Comparison of ENCODE assay signal across 9 cellular contexts in genomic region chr4:65668201-65669007, GRCh38. TPM values are rescaled to one million over a fixed set of nuclear protein-coding genes. Genes with fewer than 3 reads are reported as not detected.
DNase-seq lines count a peak whose midpoint lies in the region; ATAC-seq and TF ChIP-seq lines count a peak whose summit lies in the region.
"Had no signal": no experiment of that assay in that cellular context is flagged by ENCODE, and none has a peak within 500 bp of the region (broad histone marks: within the 10 kb centered on the region; RNA-seq: fewer than 3 reads in every experiment).

No MANE protein-coding gene starts in this region.

- H3K9me3 ChIP-seq in HUES48 (ENCODE audit: control insufficient read depth, insufficient read depth, low read length) (no peaks in the 10 kb centered on the region), breast epithelium (no peaks in the 10 kb centered on the region)
- H3K9me3 ChIP-seq: colonic mucosa had no signal

- no peak for ATAC-seq in GM19395 (IDR thresholded peaks at IDR 0.05; ENCODE audit: unreplicated experiment)
- ATAC-seq in HG03135 (IDR thresholded peaks at IDR 0.05; ENCODE audit: unreplicated experiment): no peak

- H3K27ac ChIP-seq in HUES48 (ENCODE audit: low read depth, low read length): no peak overlapping the region
- H3K27ac ChIP-seq in breast epithelium: no peak overlapping the region
- H3K27ac ChIP-seq: colonic mucosa had no signal

- H3K36me3 ChIP-seq in HUES48 (ENCODE audit: control insufficient read depth, insufficient read depth, low read length) (no peaks in the 10 kb centered on the region), breast epithelium (no peaks in the 10 kb centered on the region)
- H3K36me3 ChIP-seq: colonic mucosa had no signal

- TF ChIP-seq POLR2A in breast epithelium (IDR thresholded peaks at IDR 0.05): no peak

- H3K27me3 ChIP-seq in HUES48 (ENCODE audit: control insufficient read depth, insufficient read depth, low read length) (peaks cover 79% of the 10 kb centered on the region), breast epithelium (peaks cover 0 to 52% of the 10 kb centered on the region in 2 donors)

- DNase-seq in breast epithelium (ENCODE audit: low spot score in 2 of 2): no peak
- DNase-seq in islet precursor cell: peak; percentile 60
- DNase-seq in stromal cell of bone marrow (ENCODE audit: low read depth): peak; percentile 12
- DNase-seq in NCI-H128 (lab: John Stamatoyannopoulos, UW; ENCODE audit: unreplicated experiment): no peak
- DNase-seq in cerebellar nuclear complex (lab: John Stamatoyannopoulos, UW): no peak
- DNase-seq: colonic mucosa had no signal

- H3K4me3 ChIP-seq in HUES48 (ENCODE audit: low read depth, low read length) (peak overlapping the region; percentile 64), breast epithelium (peak overlapping the region; percentile 33 to 63 (median 43))
- H3K4me3 ChIP-seq: colonic mucosa had no signal

- intact Hi-C loops in breast epithelium (cut with DNase I; ENCODE audit: low total_unique reads): no loop called here

- H3K9ac ChIP-seq in HUES48 (ENCODE audit: low read depth, low read length): no peak overlapping the region

- H3K4me1 ChIP-seq in HUES48 (ENCODE audit: control insufficient read depth, insufficient read depth, low read length): peaks cover 45% of the 10 kb centered on the region
- H3K4me1 ChIP-seq in breast epithelium: peaks cover 3 to 6% of the 10 kb centered on the region in 2 donors
- H3K4me1 ChIP-seq: colonic mucosa had no signal

- no peak for TF ChIP-seq CTCF in breast epithelium (IDR thresholded peaks at IDR 0.05)

RNA-seq across cellular contexts. Expression of gene EPHA5, which starts 1.9 kb away (rescaled TPM):
- under 1 TPM in 2 of 3 donors, not detected in 1; 0.16 to 0.29 TPM for total RNA-seq in breast epithelium

Comparison
In these comparisons a context has a peak if more than half of its experiments do, and no peak if none do; other contexts are left out.
1. DNase-seq: peak in islet precursor cell (single experiment) and stromal cell of bone marrow (single experiment); none in breast epithelium (0 of 2), NCI-H128 (single experiment) and cerebellar nuclear complex (0 of 2).